ENCODE assay signal across 8 cellular contexts in the genomic region with DNA sequence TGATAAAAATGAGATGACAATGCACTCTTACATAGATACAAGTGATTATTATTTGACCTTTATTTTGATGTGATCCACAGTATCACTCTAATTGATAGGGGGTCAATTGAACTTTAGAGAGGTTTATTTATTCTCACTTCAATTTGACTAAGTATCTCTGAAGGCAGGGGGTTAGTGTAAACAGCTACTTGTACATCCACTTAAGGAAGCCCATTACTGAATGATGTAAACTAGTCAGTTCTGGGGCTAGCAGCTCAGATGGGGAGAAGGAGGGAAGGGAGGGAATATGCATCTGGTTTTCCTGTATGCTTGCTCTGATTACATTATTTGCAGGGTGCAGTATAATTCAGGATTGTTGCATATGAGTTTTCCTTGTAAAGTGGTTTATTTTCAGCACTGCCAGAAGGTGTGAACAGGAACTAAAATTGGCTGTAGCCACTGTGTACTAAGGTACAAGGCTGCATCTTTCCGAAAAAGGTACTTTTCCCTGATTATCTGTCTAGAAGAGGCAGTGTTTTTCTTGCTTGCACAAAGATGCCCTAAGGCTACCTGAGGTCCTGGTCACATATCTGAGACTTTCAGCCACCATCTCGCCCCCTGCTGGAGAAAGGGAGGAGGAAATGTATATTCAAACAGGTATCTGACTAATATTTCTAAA. TPM values are rescaled to one million over a fixed set of nuclear protein-coding genes. Genes with fewer than 3 reads are reported as not detected.
DNase-seq lines count a peak whose midpoint lies in the region; ATAC-seq, FAIRE-seq and TF ChIP-seq lines count a peak whose summit lies in the region.

No MANE protein-coding gene starts in this region.

- no peak for FAIRE-seq in bronchial epithelial cell (lab: Jason Lieb, UNC)

- DNase-seq in GM06990 (ENCODE audit: extremely low read depth, insufficient read length) (peak; percentile 30), bronchial epithelial cell (ENCODE audit: low read depth) (peak; percentile 67), lung microvascular endothelial cell (ENCODE audit: low read depth in 2 of 2) (peak; percentile 63 to 64), superior temporal gyrus (ENCODE audit: extremely low spot score) (peak; percentile 61), GF-D8 (lab: John Stamatoyannopoulos, UW) (no peak), sciatic nerve (ENCODE audit: low spot score) (no peak)
- DNase-seq in T-helper 2 cell treated with Interferon-gamma antibody and Interleukin-4, amounts not matched to agents 5 μg/mL and 100 μg/mL, for 36 hours (ENCODE audit: low spot score): peak; percentile 11

- H3K27me3 ChIP-seq in GM06990 (replicated peaks; ENCODE audit: control insufficient read depth, insufficient read depth, low read length): no peaks in the 10 kb centered on the region
- no peaks in the 10 kb centered on the region for H3K27me3 ChIP-seq in bronchial epithelial cell (ENCODE audit: control insufficient read depth, insufficient read depth, low read length)

- ATAC-seq in HG03354 (IDR thresholded peaks at IDR 0.05; ENCODE audit: poor library complexity, severe bottlenecking, unreplicated experiment): peak; percentile 76
- ATAC-seq in sciatic nerve: no peak

- H3K4me3 Mint-ChIP-seq in T-helper 2 cell treated with Interferon-gamma antibody and Interleukin-4, amounts not matched to agents 5 μg/mL and 100 μg/mL, for 36 hours: no peak overlapping the region

- peaks cover 3% of the 10 kb centered on the region for H3K36me3 Mint-ChIP-seq in T-helper 2 cell treated with Interferon-gamma antibody and Interleukin-4, amounts not matched to agents 5 μg/mL and 100 μg/mL, for 36 hours (ENCODE audit: low read depth)

- no peak overlapping the region for H3K4me3 ChIP-seq in GM06990 (replicated peaks; ENCODE audit: low read depth, low read length)
- no peak overlapping the region for H3K4me3 ChIP-seq in bronchial epithelial cell (ENCODE audit: low read depth, low read length)

- no peaks in the 10 kb centered on the region for H3K27me3 Mint-ChIP-seq in T-helper 2 cell treated with Interferon-gamma antibody and Interleukin-4, amounts not matched to agents 5 μg/mL and 100 μg/mL, for 36 hours (ENCODE audit: low read depth)

- peaks cover 2% of the 10 kb centered on the region for H3K4me1 Mint-ChIP-seq in T-helper 2 cell treated with Interferon-gamma antibody and Interleukin-4, amounts not matched to agents 5 μg/mL and 100 μg/mL, for 36 hours (ENCODE audit: low read depth)

- H3K9me3 Mint-ChIP-seq in T-helper 2 cell treated with Interferon-gamma antibody and Interleukin-4, amounts not matched to agents 5 μg/mL and 100 μg/mL, for 36 hours: no peaks in the 10 kb centered on the region

- no peaks in the 10 kb centered on the region for H3K36me3 ChIP-seq in GM06990 (ENCODE audit: control insufficient read depth, insufficient read depth, low read length)
- H3K36me3 ChIP-seq in bronchial epithelial cell (ENCODE audit: control insufficient read depth, insufficient read depth, low read length): no peaks in the 10 kb centered on the region

- TF ChIP-seq CTCF in GM06990 (IDR thresholded peaks at IDR 0.05; ENCODE audit: insufficient read depth, low read length, poor library complexity, severe bottlenecking) (peak; percentile 77), bronchial epithelial cell (IDR thresholded peaks at IDR 0.05; ENCODE audit: insufficient read depth, low read length, severe bottlenecking) (peak; percentile 51)

- intact Hi-C loops in sciatic nerve (cut with DNase I): no loop called here

- no peak overlapping the region for H3K27ac Mint-ChIP-seq in T-helper 2 cell treated with Interferon-gamma antibody and Interleukin-4, amounts not matched to agents 5 μg/mL and 100 μg/mL, for 36 hours

RNA-seq across cellular contexts. Expression of gene MRPS27, which starts 51.2 kb away (rescaled TPM):
- 32.8 and 53.4 TPM in 2 replicates for total RNA-seq in bronchial epithelial cell
- total RNA-seq in lung microvascular endothelial cell: 45.4 and 60.4 TPM in 2 replicates
- 39.5 TPM for total RNA-seq in sciatic nerve

RNA-seq across cellular contexts. Expression of gene PTCD2, which starts 51.3 kb away (rescaled TPM):
- total RNA-seq in bronchial epithelial cell: 3.4 and 3.6 TPM in 2 replicates
- total RNA-seq in lung microvascular endothelial cell: 1.7 and 2.2 TPM in 2 replicates
- total RNA-seq in sciatic nerve: 10.5 TPM

Comparison
In these comparisons a context has a peak if more than half of its experiments do, and no peak if none do; other contexts are left out.
1. DNase-seq: peak in GM06990 (single experiment), T-helper 2 cell treated with Interferon-gamma antibody and Interleukin-4, amounts not matched to agents 5 μg/mL and 100 μg/mL, for 36 hours (single experiment), bronchial epithelial cell (single experiment), lung microvascular endothelial cell (2 of 2) and superior temporal gyrus (single experiment); none in GF-D8 (single experiment) and sciatic nerve (single experiment).